ENCODE assay signal across 11 cellular contexts in the genomic region with DNA sequence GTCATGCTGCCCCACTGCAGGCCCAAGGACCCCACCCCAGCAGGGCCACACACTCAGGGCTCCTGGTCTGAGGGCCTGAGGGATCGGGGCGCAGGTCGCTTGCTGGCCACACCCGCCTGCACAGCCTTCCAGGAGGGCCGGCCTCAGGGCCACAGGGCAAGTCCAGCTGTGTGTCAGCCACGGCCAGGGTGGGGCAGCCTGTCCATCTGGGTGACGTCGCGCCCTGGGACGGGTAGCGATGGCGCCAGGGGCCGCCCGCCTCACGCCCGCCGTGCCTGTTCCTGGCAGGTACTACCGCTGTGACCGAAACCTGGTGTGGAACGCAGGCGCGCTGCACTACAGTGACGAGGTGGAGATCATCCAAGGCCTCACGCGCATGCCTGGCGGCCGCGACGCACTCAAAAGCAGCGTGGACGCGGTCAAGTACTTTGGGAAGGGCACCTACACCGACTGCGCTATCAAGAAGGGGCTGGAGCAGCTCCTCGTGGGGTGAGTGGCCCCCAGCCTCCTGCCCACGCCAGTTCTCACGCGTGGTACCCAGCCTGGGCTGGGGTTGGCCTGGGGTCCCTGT. TPM values are rescaled to one million over a fixed set of nuclear protein-coding genes. Genes with fewer than 3 reads are reported as not detected.
DNase-seq lines count a peak whose midpoint lies in the region; ATAC-seq, FAIRE-seq and TF ChIP-seq lines count a peak whose summit lies in the region.
"Had no signal": no experiment of that assay in that cellular context is flagged by ENCODE, and none has a peak within 500 bp of the region (broad histone marks: within the 10 kb centered on the region; RNA-seq: fewer than 3 reads in every experiment).

No MANE protein-coding gene starts in this region.

- POLR2A ChIA-PET in activated CD8-positive, alpha-beta T cell treated with anti-CD3 and anti-CD28 coated beads for 36 hours (lab: Charles Lee) = no interaction called here
- POLR2A ChIA-PET in activated CD8-positive, alpha-beta T cell treated with anti-CD3 and anti-CD28 coated beads, Interleukin-2, amount 10 ng/mL, durations not matched to agents 7 days and 5 days (lab: Charles Lee) = no interaction called here

- in situ Hi-C loops in KBM-7 (cut with MboI; ENCODE audit: low pct_unique_long_range_greater_than_20kb, low sequenced_read_pairs) = no loop called here

- ATAC-seq in activated CD8-positive, alpha-beta T cell treated with anti-CD3 and anti-CD28 coated beads for 36 hours = no peak
- ATAC-seq in activated CD8-positive, alpha-beta T cell treated with anti-CD3 and anti-CD28 coated beads, Interleukin-2, amount 10 ng/mL, durations not matched to agents 7 days and 5 days = no peak
- ATAC-seq in GM21381 (IDR thresholded peaks at IDR 0.05; ENCODE audit: unreplicated experiment) (no peak), GM19452 (IDR thresholded peaks at IDR 0.05; ENCODE audit: unreplicated experiment) (no peak)
- ATAC-seq: GM12878 had no signal

- H3K27me3 ChIP-seq in astrocyte (ENCODE audit: insufficient read depth, low read length) = no peaks in the 10 kb centered on the region
- no peaks in the 10 kb centered on the region for H3K27me3 ChIP-seq in tibial nerve

- peaks cover 3% of the 10 kb centered on the region for H3K27me3 Mint-ChIP-seq in activated CD8-positive, alpha-beta T cell treated with anti-CD3 and anti-CD28 coated beads for 36 hours
- peaks cover 3% of the 10 kb centered on the region for H3K27me3 Mint-ChIP-seq in activated CD8-positive, alpha-beta T cell treated with anti-CD3 and anti-CD28 coated beads, Interleukin-2, amount 10 ng/mL, durations not matched to agents 7 days and 5 days (ENCODE audit: low read depth)
- H3K27me3 Mint-ChIP-seq in astrocyte (ENCODE audit: low read depth, unreplicated experiment) = peaks cover 6% of the 10 kb centered on the region

- TF ChIP-seq POLR2A in lower leg skin (IDR thresholded peaks at IDR 0.05) (no peak), tibial nerve (IDR thresholded peaks at IDR 0.05) (no peak)

- intact Hi-C loops in activated CD8-positive, alpha-beta T cell treated with anti-CD3 and anti-CD28 coated beads for 36 hours (cut with micrococcal nuclease) = no loop called here
- intact Hi-C loops in lower leg skin (cut with DNase I; ENCODE audit: low total_unique reads) = no loop called here

- FAIRE-seq in astrocyte (lab: Jason Lieb, UNC) = no peak

- no peak overlapping the region for H3K27ac Mint-ChIP-seq in activated CD8-positive, alpha-beta T cell treated with anti-CD3 and anti-CD28 coated beads for 36 hours
- H3K27ac Mint-ChIP-seq in activated CD8-positive, alpha-beta T cell treated with anti-CD3 and anti-CD28 coated beads, Interleukin-2, amount 10 ng/mL, durations not matched to agents 7 days and 5 days = no peak overlapping the region
- H3K27ac Mint-ChIP-seq in astrocyte (ENCODE audit: unreplicated experiment) = no peak overlapping the region
- H3K27ac Mint-ChIP-seq: activated T-helper 2 cell treated with anti-CD3 and anti-CD28 coated beads, Interferon-gamma antibody, Interleukin-2, Interleukin-4, amounts not matched to agents 10 μg/mL and 5 μg/mL and 100 μg/mL, durations not matched to agents 14 hours and 24 hours and 36 hours had no signal

- peak overlapping the region; percentile 99 for H3K4me2 ChIP-seq in astrocyte (ENCODE audit: low read length)
- H3K4me2 ChIP-seq: BLaER1 had no signal

- H3K36me3 Mint-ChIP-seq in activated CD8-positive, alpha-beta T cell treated with anti-CD3 and anti-CD28 coated beads for 36 hours (ENCODE audit: low read depth) = no peaks in the 10 kb centered on the region
- no peaks in the 10 kb centered on the region for H3K36me3 Mint-ChIP-seq in activated CD8-positive, alpha-beta T cell treated with anti-CD3 and anti-CD28 coated beads, Interleukin-2, amount 10 ng/mL, durations not matched to agents 7 days and 5 days (ENCODE audit: low read depth)
- peaks cover 11% of the 10 kb centered on the region for H3K36me3 Mint-ChIP-seq in astrocyte (ENCODE audit: low read depth, unreplicated experiment)

- H3K79me2 ChIP-seq in astrocyte (ENCODE audit: insufficient read depth, low read length) = peaks cover 72% of the 10 kb centered on the region

- H3K27ac ChIP-seq in astrocyte (ENCODE audit: low read depth, low read length) (no peak overlapping the region), tibial nerve (peak overlapping the region; percentile 30 to 80 (median 56))
- H3K27ac ChIP-seq: BLaER1 had no signal

- WGBS in lower leg skin, 2 donors = 68 to 71% methylated on average over 24 to 31 of the region's 38 CpGs
- WGBS in tibial nerve, 2 donors = 91% methylated on average over 27 to 33 of the region's 38 CpGs

- H3K4me1 ChIP-seq in astrocyte (ENCODE audit: insufficient read depth, low read length) (peaks cover 42% of the 10 kb centered on the region), tibial nerve (peaks cover 0 to 40% (median 6%) of the 10 kb centered on the region in 4 donors)

- peak overlapping the region; percentile 72 for H3K9ac ChIP-seq in astrocyte (ENCODE audit: low read length)
- H3K9ac ChIP-seq: BLaER1 had no signal

- peaks cover 63% of the 10 kb centered on the region for H4K20me1 ChIP-seq in astrocyte (ENCODE audit: insufficient read depth, low read length)

- no peak for TF ChIP-seq CTCF in activated CD8-positive, alpha-beta T cell treated with anti-CD3 and anti-CD28 coated beads for 36 hours (IDR thresholded peaks at IDR 0.05)
- TF ChIP-seq CTCF in astrocyte (IDR thresholded peaks at IDR 0.05; ENCODE audit: insufficient read depth, low read depth, low read length) (no peak), lower leg skin (IDR thresholded peaks at IDR 0.05) (no peak), tibial nerve (IDR thresholded peaks at IDR 0.05) (no peak)

- no peaks in the 10 kb centered on the region for H3K9me3 Mint-ChIP-seq in activated CD8-positive, alpha-beta T cell treated with anti-CD3 and anti-CD28 coated beads for 36 hours
- no peaks in the 10 kb centered on the region for H3K9me3 Mint-ChIP-seq in activated CD8-positive, alpha-beta T cell treated with anti-CD3 and anti-CD28 coated beads, Interleukin-2, amount 10 ng/mL, durations not matched to agents 7 days and 5 days (ENCODE audit: insufficient read depth)
- H3K9me3 Mint-ChIP-seq in astrocyte (ENCODE audit: unreplicated experiment) = peaks cover 4% of the 10 kb centered on the region
- H3K9me3 Mint-ChIP-seq: activated T-helper 2 cell treated with anti-CD3 and anti-CD28 coated beads, Interferon-gamma antibody, Interleukin-2, Interleukin-4, amounts not matched to agents 10 μg/mL and 5 μg/mL and 100 μg/mL, durations not matched to agents 14 hours and 24 hours and 36 hours had no signal

- H3K4me3 ChIP-seq in astrocyte (ENCODE audit: insufficient read depth, low read depth, low read length) (peak overlapping the region; percentile 90), lower leg skin (ENCODE audit: low read depth, poor library complexity, severe bottlenecking) (no peak overlapping the region), tibial nerve (peak overlapping the region in 3 of 4 donors; percentile 56 to 95 (median 63))
- H3K4me3 ChIP-seq: BLaER1, GM12878 had no signal

- H3K4me1 Mint-ChIP-seq in activated CD8-positive, alpha-beta T cell treated with anti-CD3 and anti-CD28 coated beads for 36 hours (ENCODE audit: low read depth) = no peaks in the 10 kb centered on the region
- H3K4me1 Mint-ChIP-seq in activated CD8-positive, alpha-beta T cell treated with anti-CD3 and anti-CD28 coated beads, Interleukin-2, amount 10 ng/mL, durations not matched to agents 7 days and 5 days (ENCODE audit: low read depth) = peaks cover 5% of the 10 kb centered on the region
- H3K4me1 Mint-ChIP-seq in astrocyte (ENCODE audit: low read depth, unreplicated experiment) = no peaks in the 10 kb centered on the region

- H3K9me3 ChIP-seq in astrocyte (ENCODE audit: insufficient read depth, low read depth, low read length) = no peaks in the 10 kb centered on the region
- H3K9me3 ChIP-seq in tibial nerve = no peaks in the 10 kb centered on the region
- H3K9me3 ChIP-seq: BLaER1 had no signal

- no peak overlapping the region for H3K4me3 Mint-ChIP-seq in activated CD8-positive, alpha-beta T cell treated with anti-CD3 and anti-CD28 coated beads for 36 hours
- no peak overlapping the region for H3K4me3 Mint-ChIP-seq in activated CD8-positive, alpha-beta T cell treated with anti-CD3 and anti-CD28 coated beads, Interleukin-2, amount 10 ng/mL, durations not matched to agents 7 days and 5 days
- no peak overlapping the region for H3K4me3 Mint-ChIP-seq in astrocyte (ENCODE audit: unreplicated experiment)

- H2AFZ ChIP-seq in astrocyte (ENCODE audit: low read depth, low read length) = no peak overlapping the region

- peak; percentile 2 for DNase-seq in activated CD8-positive, alpha-beta T cell treated with anti-CD3 and anti-CD28 coated beads for 36 hours
- DNase-seq in activated CD8-positive, alpha-beta T cell treated with anti-CD3 and anti-CD28 coated beads, Interleukin-2, amount 10 ng/mL, durations not matched to agents 7 days and 5 days = no peak
- DNase-seq in astrocyte (ENCODE audit: low read depth) (no peak), lower leg skin (ENCODE audit: low spot score in 2 of 2) (peak; percentile 49 to 90), tibial nerve (ENCODE audit: low spot score in 2 of 2) (no peak), KBM-7 (no peak)

- peak in 1 of 2 donors; percentile 48 for TF ChIP-seq EP300 in tibial nerve (IDR thresholded peaks at IDR 0.05)

- H3K36me3 ChIP-seq in astrocyte (ENCODE audit: insufficient read depth, low read length) = peaks cover 13% of the 10 kb centered on the region
- H3K36me3 ChIP-seq in tibial nerve = peaks cover 3 to 49% (median 8%) of the 10 kb centered on the region in 3 donors
- H3K36me3 ChIP-seq: BLaER1 had no signal

- CTCF ChIA-PET in activated CD8-positive, alpha-beta T cell treated with anti-CD3 and anti-CD28 coated beads for 36 hours (lab: Charles Lee) = no interaction called here
- CTCF ChIA-PET in activated CD8-positive, alpha-beta T cell treated with anti-CD3 and anti-CD28 coated beads, Interleukin-2, amount 10 ng/mL, durations not matched to agents 7 days and 5 days (lab: Charles Lee) = no interaction called here

RNA-seq across cellular contexts. Expression of gene COL6A1, which starts 2.5 kb away (rescaled TPM):
- 1 to 10 TPM; 4.1 to 5.2 TPM for total RNA-seq in activated CD8-positive, alpha-beta T cell treated with anti-CD3 and anti-CD28 coated beads for 36 hours
- total RNA-seq in activated CD8-positive, alpha-beta T cell treated with anti-CD3 and anti-CD28 coated beads, Interleukin-2, amount 10 ng/mL, durations not matched to agents 7 days and 5 days = under 1 TPM; 0.26 to 0.42 TPM
- 131 and 173 TPM in 2 replicates for total RNA-seq in astrocyte
- total RNA-seq in lower leg skin = 100 to 1,000 TPM in 3 of 4 donors, 10 to 100 TPM in 1; 94.9 to 265 (median 133) TPM
- 100 to 1,000 TPM; 356 to 669 (median 427) TPM for total RNA-seq in tibial nerve

Comparison
In these comparisons a context has a peak if more than half of its experiments do, and no peak if none do; other contexts are left out.
1. DNase-seq: peak in activated CD8-positive, alpha-beta T cell treated with anti-CD3 and anti-CD28 coated beads for 36 hours (single experiment) and lower leg skin (2 of 2); none in activated CD8-positive, alpha-beta T cell treated with anti-CD3 and anti-CD28 coated beads, Interleukin-2, amount 10 ng/mL, durations not matched to agents 7 days and 5 days (single experiment), astrocyte (single experiment), tibial nerve (0 of 2) and KBM-7 (single experiment).
2. RNA of gene COL6A1, which starts 2.5 kb away (total RNA-seq): 356 to 669 TPM in tibial nerve, 94.9 to 265 TPM in lower leg skin and 131 to 173 TPM in astrocyte; 4.1 to 5.2 TPM in activated CD8-positive, alpha-beta T cell treated with anti-CD3 and anti-CD28 coated beads for 36 hours and 0.26 to 0.42 TPM in activated CD8-positive, alpha-beta T cell treated with anti-CD3 and anti-CD28 coated beads, Interleukin-2, amount 10 ng/mL, durations not matched to agents 7 days and 5 days; every median in the first group is over 10 times any median in the second.